In the genomic region with DNA sequence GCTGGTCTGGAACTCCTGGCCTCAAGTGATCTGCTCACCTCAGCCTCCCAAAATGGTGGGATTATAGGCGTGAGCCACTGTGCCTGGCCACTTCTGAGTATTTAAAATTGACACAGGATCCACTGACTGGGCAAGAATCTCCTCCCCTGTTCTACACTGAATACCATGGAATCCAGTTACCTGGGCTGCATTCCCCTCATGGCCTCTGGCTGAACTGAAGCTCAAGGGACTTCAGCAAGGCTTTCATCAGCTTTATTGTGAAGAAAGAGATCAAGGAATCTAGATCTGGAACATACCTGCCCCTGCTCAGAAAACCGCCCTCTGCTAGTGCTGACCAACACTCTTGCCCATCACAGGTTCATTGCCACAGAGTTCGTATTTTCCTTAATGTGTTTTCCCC, we compare ENCODE assay signal across 20 cellular contexts. TPM values are rescaled to one million over a fixed set of nuclear protein-coding genes. Genes with fewer than 3 reads are reported as not detected.
A peak's percentile ranks its signal among the peaks of the same experiment; 100 is the strongest.
DNase-seq lines count a peak whose midpoint lies in the region; ATAC-seq and TF ChIP-seq lines count a peak whose summit lies in the region.
"Had no signal": no experiment of that assay in that cellular context is flagged by ENCODE, and none has a peak within 500 bp of the region (broad histone marks: within the 10 kb centered on the region; RNA-seq: fewer than 3 reads in every experiment).

No MANE protein-coding gene starts in this region.

- no peak for TF ChIP-seq CTCF in progenitor cell of endocrine pancreas (IDR thresholded peaks at IDR 0.05; ENCODE audit: unreplicated experiment)
- no peak for TF ChIP-seq CTCF in neural progenitor cell (IDR thresholded peaks at IDR 0.05)
- TF ChIP-seq CTCF in GM10248 (IDR thresholded peaks at IDR 0.05; ENCODE audit: control extremely low read depth, extremely low read depth, low read depth, missing control alignments): no peak

- no peak for DNase-seq in activated naive CD4-positive, alpha-beta T cell treated with anti-CD3 and anti-CD28 coated beads, Interleukin-2, amount 50 U/mL, for 72 hours (ENCODE audit: low spot score in 2 of 2)
- DNase-seq in activated naive CD4-positive, alpha-beta T cell (lab: John Stamatoyannopoulos, UW): no peak
- DNase-seq in progenitor cell of endocrine pancreas (ENCODE audit: low spot score, unreplicated experiment) (no peak), neural progenitor cell (ENCODE audit: low spot score) (no peak), GM10248 (ENCODE audit: extremely low spot score) (no peak), NCI-H446 treated with DMSO at 0.1 percent for 48 hours (lab: John Stamatoyannopoulos, UW) (no peak), erythroblast (lab: John Stamatoyannopoulos, UW) (no peak)
- DNase-seq: 8988T; BE2C; CD4-positive, alpha-beta memory T cell; DMS79 treated with DMSO at 0.1 percent for 48 hours; MV-4-11; NCI-H1417; NCI-H187; NCI-H2107; NCI-H526; Peyer's patch had no signal

- H3K4me2 ChIP-seq in neural progenitor cell: no peak overlapping the region
- H3K4me2 ChIP-seq: KMS-11 had no signal

- intact Hi-C loops in dendritic cell treated with granulocyte-macrophage colony-stimulating factor and Interleukin-4, amounts not matched to agents 40 ng/mL and 50 ng/mL, for 4 days (cut with micrococcal nuclease): loop anchor here (10.0 kb wide), 1 partner anchor 55 kb away; no protein-coding TSS in a partner anchor

- no peaks in the 10 kb centered on the region for H4K20me1 ChIP-seq in neural progenitor cell (ENCODE audit: low read depth)

- no peak overlapping the region for H3K4me3 Mint-ChIP-seq in dendritic cell treated with granulocyte-macrophage colony-stimulating factor and Interleukin-4, amounts not matched to agents 40 ng/mL and 50 ng/mL, for 4 days
- H3K4me3 Mint-ChIP-seq in progenitor cell of endocrine pancreas (ENCODE audit: low read depth) (no peak overlapping the region), neural progenitor cell (no peak overlapping the region)
- H3K4me3 Mint-ChIP-seq: CD4-positive, alpha-beta memory T cell had no signal

- H2AFZ ChIP-seq in neural progenitor cell (replicated peaks): no peak overlapping the region

- no peak for TF ChIP-seq POLR2A in erythroblast (IDR thresholded peaks at IDR 0.05; ENCODE audit: low read length)

- H3K9ac ChIP-seq in neural progenitor cell: no peak overlapping the region
- H3K9ac ChIP-seq: KMS-11 had no signal

- CTCF ChIA-PET in GM10248 (lab: Yijun Ruan, JAX): interaction anchor here (0.9 to 3.1 kb wide), 6 partner anchors 9 to 52 kb away, joined by 3 to 17 read pairs (median 3); a partner anchor contains a TSS

- H3K27me3 ChIP-seq in neural progenitor cell: no peaks in the 10 kb centered on the region
- H3K27me3 ChIP-seq: BE2C, Peyer's patch had no signal

- no peak overlapping the region for H3K27ac ChIP-seq in neural progenitor cell
- H3K27ac ChIP-seq: KMS-11, Peyer's patch had no signal

- H3K4me1 ChIP-seq in neural progenitor cell: no peaks in the 10 kb centered on the region
- H3K4me1 ChIP-seq: BE2C had no signal

- H3K79me2 ChIP-seq in neural progenitor cell (ENCODE audit: low read depth): no peaks in the 10 kb centered on the region

- no peaks in the 10 kb centered on the region for H3K36me3 ChIP-seq in neural progenitor cell
- H3K36me3 ChIP-seq: BE2C, Peyer's patch had no signal

- H3K27me3 Mint-ChIP-seq in dendritic cell treated with granulocyte-macrophage colony-stimulating factor and Interleukin-4, amounts not matched to agents 40 ng/mL and 50 ng/mL, for 4 days: no peaks in the 10 kb centered on the region
- H3K27me3 Mint-ChIP-seq in progenitor cell of endocrine pancreas: no peaks in the 10 kb centered on the region
- H3K27me3 Mint-ChIP-seq in neural progenitor cell (ENCODE audit: insufficient read depth, low read depth): peaks cover 5% of the 10 kb centered on the region
- H3K27me3 Mint-ChIP-seq: CD4-positive, alpha-beta memory T cell had no signal

- no peak for ATAC-seq in activated naive CD4-positive, alpha-beta T cell treated with anti-CD3 and anti-CD28 coated beads, Interleukin-2, amount 50 U/mL, for 72 hours
- ATAC-seq: Right ventricle myocardium inferior had no signal

- H3F3A ChIP-seq in neural progenitor cell (ENCODE audit: low read depth): no peaks in the 10 kb centered on the region

- no peaks in the 10 kb centered on the region for H3K9me3 Mint-ChIP-seq in activated naive CD4-positive, alpha-beta T cell treated with anti-CD3 and anti-CD28 coated beads, Interleukin-2, amount 50 U/mL, for 72 hours
- no peaks in the 10 kb centered on the region for H3K9me3 Mint-ChIP-seq in dendritic cell treated with granulocyte-macrophage colony-stimulating factor and Interleukin-4, amounts not matched to agents 40 ng/mL and 50 ng/mL, for 4 days
- no peaks in the 10 kb centered on the region for H3K9me3 Mint-ChIP-seq in progenitor cell of endocrine pancreas (ENCODE audit: low read depth)
- H3K9me3 Mint-ChIP-seq in neural progenitor cell: no peaks in the 10 kb centered on the region
- H3K9me3 Mint-ChIP-seq: CD4-positive, alpha-beta memory T cell had no signal

- no peak overlapping the region for H3K4me3 ChIP-seq in neural progenitor cell
- H3K4me3 ChIP-seq: Peyer's patch had no signal

- H3K9me3 ChIP-seq in neural progenitor cell (ENCODE audit: low read depth): no peaks in the 10 kb centered on the region
- H3K9me3 ChIP-seq: BE2C, Peyer's patch had no signal

- H3K36me3 Mint-ChIP-seq in activated naive CD4-positive, alpha-beta T cell treated with anti-CD3 and anti-CD28 coated beads, Interleukin-2, amount 50 U/mL, for 72 hours: no peaks in the 10 kb centered on the region
- H3K36me3 Mint-ChIP-seq in dendritic cell treated with granulocyte-macrophage colony-stimulating factor and Interleukin-4, amounts not matched to agents 40 ng/mL and 50 ng/mL, for 4 days (ENCODE audit: low read depth): peaks cover 100% of the 10 kb centered on the region
- H3K36me3 Mint-ChIP-seq in progenitor cell of endocrine pancreas (ENCODE audit: insufficient read depth) (no peaks in the 10 kb centered on the region), neural progenitor cell (no peaks in the 10 kb centered on the region)
- H3K36me3 Mint-ChIP-seq: CD4-positive, alpha-beta memory T cell had no signal

- H3K4me1 Mint-ChIP-seq in dendritic cell treated with granulocyte-macrophage colony-stimulating factor and Interleukin-4, amounts not matched to agents 40 ng/mL and 50 ng/mL, for 4 days (ENCODE audit: low read depth): peaks cover 96% of the 10 kb centered on the region
- H3K4me1 Mint-ChIP-seq in progenitor cell of endocrine pancreas (ENCODE audit: low read depth) (no peaks in the 10 kb centered on the region), neural progenitor cell (no peaks in the 10 kb centered on the region)

- H3K27ac Mint-ChIP-seq in activated naive CD4-positive, alpha-beta T cell treated with anti-CD3 and anti-CD28 coated beads, Interleukin-2, amount 50 U/mL, for 72 hours: peak overlapping the region; percentile 40 to 79
- H3K27ac Mint-ChIP-seq in dendritic cell treated with granulocyte-macrophage colony-stimulating factor and Interleukin-4, amounts not matched to agents 40 ng/mL and 50 ng/mL, for 4 days: peak overlapping the region; percentile 86
- H3K27ac Mint-ChIP-seq in progenitor cell of endocrine pancreas (peak overlapping the region; percentile 75), neural progenitor cell (no peak overlapping the region)

- POLR2A ChIA-PET in GM10248 (lab: Yijun Ruan, JAX): interaction anchor here (1.6 kb wide), 1 partner anchor 21 kb away, joined by 4 read pairs; a partner anchor contains a TSS

RNA-seq across cellular contexts. Expression of a gene that starts 20.5 kb away (rescaled TPM):
- 1 to 10 TPM; 4.3 to 9.1 TPM for total RNA-seq in activated naive CD4-positive, alpha-beta T cell treated with anti-CD3 and anti-CD28 coated beads, Interleukin-2, amount 50 U/mL, for 72 hours
- total RNA-seq in progenitor cell of endocrine pancreas (0.67 and 1.7 TPM in 2 replicates), neural progenitor cell (ENCODE audit: low replicate concordance) (not detected in 2 replicates)
